In genomic region chr7:142196066-142196840, GRCh38 we compare ENCODE assay signal across 25 cellular contexts.
DNase-seq lines count a peak whose midpoint lies in the region; ATAC-seq and FAIRE-seq lines count a peak whose summit lies in the region.
"Had no signal": no experiment of that assay in that cellular context is flagged by ENCODE, and none has a peak within 500 bp of the region (broad histone marks: within the 10 kb centered on the region; RNA-seq: fewer than 3 reads in every experiment).

No MANE protein-coding gene starts in this region.

- no peak for FAIRE-seq in RCC 7860 (lab: Jason Lieb, UNC)
- FAIRE-seq: HTR-8/SVneo had no signal

- DNase-seq in ELR (ENCODE audit: low read depth) (peak; percentile 60), RCC 7860 (ENCODE audit: low spot score) (peak; percentile 26), astrocyte of the hippocampus (ENCODE audit: low read depth, low spot score) (peak; percentile 39), kidney tubule cell (ENCODE audit: low spot score) (peak; percentile 89), NCI-H345 (lab: John Stamatoyannopoulos, UW) (no peak), NAMALWA (ENCODE audit: low spot score) (no peak)
- DNase-seq: ACHN; activated CD8-positive, alpha-beta memory T cell treated with anti-CD3 and anti-CD28 coated beads for 24 hours; activated effector memory CD4-positive, alpha-beta T cell treated with Interleukin-2 at 50 U/mL for 16 hours; anterior cingulate cortex; cerebellar nuclear complex; GDM1; glutamatergic neuron; islet precursor cell; KBM-7; naive thymus-derived CD8-positive, alpha-beta T cell; NCI-H1436 treated with DMSO at 0.1 percent for 48 hours; NCI-H524; nucleus accumbens; stimulated activated naive CD8-positive, alpha-beta T cell treated with anti-CD3 and anti-CD28 coated beads, Interleukin-15, amount 100 ng/mL, for 72 hours; T-helper 17 cell had no signal

- no peak for ATAC-seq in GM19324 (IDR thresholded peaks at IDR 0.05; ENCODE audit: low FRiP score, unreplicated experiment)
- ATAC-seq: HCT116; naive thymus-derived CD8-positive, alpha-beta T cell; Panc1; stimulated activated naive CD8-positive, alpha-beta T cell treated with anti-CD3 and anti-CD28 coated beads, Interleukin-15, amount 100 ng/mL, for 72 hours; T-helper 17 cell had no signal

Comparison
In these comparisons a context has a peak if more than half of its experiments do, and no peak if none do; other contexts are left out.
1. DNase-seq: peak in ELR (single experiment), RCC 7860 (single experiment), astrocyte of the hippocampus (single experiment) and kidney tubule cell (single experiment); none in NCI-H345 (single experiment) and NAMALWA (single experiment).